In genomic region chr21:15820857-15821256, GRCh38 we compare ENCODE assay signal across 1 cellular context.
TF ChIP-seq lines count a peak whose summit lies in the region.

No MANE protein-coding gene starts in this region.

TF ChIP-seq in SK-N-SH treated with all-trans-retinoic acid at 6 μM for 48 hours, 23 proteins besides CTCF, POLR2A, EP300 and RAD21 (continued from another document):
- TF ChIP-seq, protein P1, sequence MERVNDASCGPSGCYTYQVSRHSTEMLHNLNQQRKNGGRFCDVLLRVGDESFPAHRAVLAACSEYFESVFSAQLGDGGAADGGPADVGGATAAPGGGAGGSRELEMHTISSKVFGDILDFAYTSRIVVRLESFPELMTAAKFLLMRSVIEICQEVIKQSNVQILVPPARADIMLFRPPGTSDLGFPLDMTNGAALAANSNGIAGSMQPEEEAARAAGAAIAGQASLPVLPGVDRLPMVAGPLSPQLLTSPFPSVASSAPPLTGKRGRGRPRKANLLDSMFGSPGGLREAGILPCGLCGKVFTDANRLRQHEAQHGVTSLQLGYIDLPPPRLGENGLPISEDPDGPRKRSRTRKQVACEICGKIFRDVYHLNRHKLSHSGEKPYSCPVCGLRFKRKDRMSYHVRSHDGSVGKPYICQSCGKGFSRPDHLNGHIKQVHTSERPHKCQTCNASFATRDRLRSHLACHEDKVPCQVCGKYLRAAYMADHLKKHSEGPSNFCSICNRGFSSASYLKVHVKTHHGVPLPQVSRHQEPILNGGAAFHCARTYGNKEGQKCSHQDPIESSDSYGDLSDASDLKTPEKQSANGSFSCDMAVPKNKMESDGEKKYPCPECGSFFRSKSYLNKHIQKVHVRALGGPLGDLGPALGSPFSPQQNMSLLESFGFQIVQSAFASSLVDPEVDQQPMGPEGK (CRISPR knock-in tag; IDR thresholded peaks at IDR 0.05; ENCODE audit: borderline replicate concordance): no peak
- TF ChIP-seq BACH2 (CRISPR knock-in tag; IDR thresholded peaks at IDR 0.05; ENCODE audit: borderline replicate concordance) (no peak), OSR1 (CRISPR knock-in tag; IDR thresholded peaks at IDR 0.05) (no peak), TOX (CRISPR knock-in tag; IDR thresholded peaks at IDR 0.05; ENCODE audit: borderline replicate concordance) (no peak), GLIS3 (CRISPR knock-in tag; IDR thresholded peaks at IDR 0.05) (no peak), CREB5 (CRISPR knock-in tag; IDR thresholded peaks at IDR 0.05; ENCODE audit: low read depth) (no peak), CSRNP3 (CRISPR knock-in tag; IDR thresholded peaks at IDR 0.05) (no peak)
